ENCODE assay signal across 21 cellular contexts in the genomic region with DNA sequence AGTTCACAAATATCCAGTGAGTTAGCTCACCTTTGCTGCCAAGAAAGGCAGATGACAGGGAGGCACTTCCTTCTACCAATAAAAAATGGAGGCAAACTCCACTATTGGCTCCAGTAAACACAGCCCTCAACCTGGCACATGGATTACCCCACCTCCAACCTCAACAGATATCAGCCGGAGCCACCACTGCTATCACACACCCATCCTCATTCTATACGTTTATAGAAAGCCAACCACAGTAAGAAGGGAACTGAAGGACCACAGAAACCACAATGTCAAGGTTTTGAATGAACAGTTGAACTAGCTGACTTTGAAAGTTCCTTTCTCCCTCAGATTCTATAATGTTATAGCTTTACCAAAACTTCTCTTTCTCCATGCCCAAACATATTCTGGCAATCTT.
"Had no signal": no experiment of that assay in that cellular context is flagged by ENCODE, and none has a peak within 500 bp of the region (broad histone marks: within the 10 kb centered on the region; RNA-seq: fewer than 3 reads in every experiment).

No MANE protein-coding gene starts in this region.

- H3K9me3 Mint-ChIP-seq: activated naive CD8-positive, alpha-beta T cell treated with anti-CD3 and anti-CD28 coated beads, Interleukin-2, amount 50 U/mL, for 24 hours had no signal

- ATAC-seq: activated naive CD8-positive, alpha-beta T cell treated with anti-CD3 and anti-CD28 coated beads, Interleukin-2, amount 50 U/mL, for 24 hours; gastrocnemius medialis; left lung; stimulated activated effector memory CD8-positive, alpha-beta T cell treated with anti-CD3 and anti-CD28 coated beads, Interleukin-12 subunit alpha, Interleukin-12 subunit beta, amount 100 ng/mL, for 72 hours had no signal

- H3K27ac Mint-ChIP-seq: activated naive CD4-positive, alpha-beta T cell treated with anti-CD3 and anti-CD28 coated beads, Interleukin-2, amount 10 ng/mL, durations not matched to agents 7 days and 5 days; activated naive CD8-positive, alpha-beta T cell treated with anti-CD3 and anti-CD28 coated beads, Interleukin-2, amount 50 U/mL, for 24 hours; brain; mesothelial cell of epicardium; nephron; stimulated activated effector memory CD8-positive, alpha-beta T cell treated with anti-CD3 and anti-CD28 coated beads, Interleukin-12 subunit alpha, Interleukin-12 subunit beta, amount 100 ng/mL, for 72 hours had no signal

- H3K27me3 Mint-ChIP-seq: activated naive CD4-positive, alpha-beta T cell treated with anti-CD3 and anti-CD28 coated beads, Interleukin-2, amount 10 ng/mL, durations not matched to agents 7 days and 5 days; activated naive CD8-positive, alpha-beta T cell treated with anti-CD3 and anti-CD28 coated beads, Interleukin-2, amount 50 U/mL, for 24 hours had no signal

- H3K4me3 Mint-ChIP-seq: activated naive CD4-positive, alpha-beta T cell treated with anti-CD3 and anti-CD28 coated beads, Interleukin-2, amount 10 ng/mL, durations not matched to agents 7 days and 5 days; activated naive CD8-positive, alpha-beta T cell treated with anti-CD3 and anti-CD28 coated beads, Interleukin-2, amount 50 U/mL, for 24 hours; brain; mesothelial cell of epicardium; nephron; stimulated activated effector memory CD8-positive, alpha-beta T cell treated with anti-CD3 and anti-CD28 coated beads, Interleukin-12 subunit alpha, Interleukin-12 subunit beta, amount 100 ng/mL, for 72 hours had no signal

- DNase-seq: activated CD4-positive, alpha-beta T cell treated with anti-CD3 and anti-CD28 coated beads for 1 hour; activated CD8-positive, alpha-beta memory T cell treated with anti-CD3 and anti-CD28 coated beads for 24 hours; activated CD8-positive, alpha-beta memory T cell treated with anti-CD3 and anti-CD28 coated beads, Interleukin-2, amount 50 U/mL, for 48 hours; activated effector memory CD4-positive, alpha-beta T cell treated with Interleukin-2 at 50 U/mL for 16 hours; activated naive CD4-positive, alpha-beta T cell treated with anti-CD3 and anti-CD28 coated beads, Interleukin-2, amount 10 ng/mL, durations not matched to agents 7 days and 5 days; activated naive CD8-positive, alpha-beta T cell treated with anti-CD3 and anti-CD28 coated beads, Interleukin-2, amount 50 U/mL, for 24 hours; activated T-cell treated with anti-CD3 and anti-CD28 coated beads, Interleukin-2, amount 50 U/mL, for 48 hours; central memory CD4-positive, alpha-beta T cell; effector CD4-positive, alpha-beta T cell; gastrocnemius medialis; left lung; posterior cingulate gyrus; sigmoid colon; stimulated activated CD4-positive, alpha-beta T cell treated with anti-CD3 and anti-CD28 coated beads, Interleukin-4, amount 100 ng/mL, for 24 hours; testis; upper lobe of left lung; WERI-Rb-1 had no signal

- H3K36me3 Mint-ChIP-seq: activated naive CD4-positive, alpha-beta T cell treated with anti-CD3 and anti-CD28 coated beads, Interleukin-2, amount 10 ng/mL, durations not matched to agents 7 days and 5 days; brain; mesothelial cell of epicardium; stimulated activated effector memory CD8-positive, alpha-beta T cell treated with anti-CD3 and anti-CD28 coated beads, Interleukin-12 subunit alpha, Interleukin-12 subunit beta, amount 100 ng/mL, for 72 hours had no signal

- H3K4me1 Mint-ChIP-seq: activated naive CD8-positive, alpha-beta T cell treated with anti-CD3 and anti-CD28 coated beads, Interleukin-2, amount 50 U/mL, for 24 hours; brain; mesothelial cell of epicardium; nephron; stimulated activated effector memory CD8-positive, alpha-beta T cell treated with anti-CD3 and anti-CD28 coated beads, Interleukin-12 subunit alpha, Interleukin-12 subunit beta, amount 100 ng/mL, for 72 hours had no signal
